11 cellular contexts compared by ENCODE assay signal in genomic region chr21:14763695-14764064, GRCh38.
DNase-seq lines count a peak whose midpoint lies in the region; ATAC-seq lines count a peak whose summit lies in the region.
"Had no signal": no experiment of that assay in that cellular context is flagged by ENCODE, and none has a peak within 500 bp of the region (broad histone marks: within the 10 kb centered on the region; RNA-seq: fewer than 3 reads in every experiment).

No MANE protein-coding gene starts in this region.

- H3K27ac ChIP-seq in angular gyrus (ENCODE audit: low read depth, low read length) = peak overlapping the region; percentile 37
- no peak overlapping the region for H3K27ac ChIP-seq in neuronal stem cell (replicated peaks; ENCODE audit: low read length)

- H3K36me3 ChIP-seq in neuronal stem cell (replicated peaks in 1 of 2; ENCODE audit: control insufficient read depth in 2 of 2, insufficient read depth in 2 of 2, low read length in 2 of 2) = no peaks in the 10 kb centered on the region

- DNase-seq in islet precursor cell (no peak), OCI-M1 (lab: John Stamatoyannopoulos, UW) (no peak), neuronal stem cell (ENCODE audit: low spot score) (no peak)
- DNase-seq in activated CD4-positive, alpha-beta T cell treated with anti-CD3 and anti-CD28 coated beads for 4 hours = no peak
- DNase-seq: COR-L47, NCI-H510A treated with DMSO at 0.1 percent for 48 hours, SW 1271 had no signal

- no peak overlapping the region for H2AK5ac ChIP-seq in neuronal stem cell (ENCODE audit: low read depth, low read length)

- no CpG with 5 or more reads among the region's 4 CpGs for WGBS in neuronal stem cell (ENCODE audit: extremely low coverage in 2 of 2, insufficient read length in 2 of 2, insufficient replicate concordance in 1 of 2), 2 donors

- no peak overlapping the region for H2BK120ac ChIP-seq in neuronal stem cell (ENCODE audit: low read depth, low read length)

- no peak overlapping the region for H2AFZ ChIP-seq in neuronal stem cell (ENCODE audit: low read length)

- no peaks in the 10 kb centered on the region for H3K79me1 ChIP-seq in neuronal stem cell (ENCODE audit: low read depth, low read length)

- H3K4ac ChIP-seq in neuronal stem cell (ENCODE audit: low read length) = no peak overlapping the region

- no peak overlapping the region for H2BK5ac ChIP-seq in neuronal stem cell (ENCODE audit: low read length)

- H2BK15ac ChIP-seq in neuronal stem cell (ENCODE audit: low read length) = no peak overlapping the region

- H3K18ac ChIP-seq in neuronal stem cell (ENCODE audit: low read length) = no peak overlapping the region

- H3K4me1 ChIP-seq in neuronal stem cell (ENCODE audit: control insufficient read depth in 2 of 2, insufficient read depth in 1 of 2, low read depth in 1 of 2, low read length in 2 of 2) = no peaks in the 10 kb centered on the region

- no peak overlapping the region for H3K9ac ChIP-seq in neuronal stem cell (ENCODE audit: low read depth, low read length, poor library complexity)

- H3K27me3 ChIP-seq in neuronal stem cell (ENCODE audit: control insufficient read depth in 3 of 3, insufficient read depth in 3 of 3, low read depth in 1 of 3, low read length in 3 of 3) = no peaks in the 10 kb centered on the region

- H3K4me3 ChIP-seq in neuronal stem cell (ENCODE audit: low read length in 2 of 2) = no peak overlapping the region

- no peak overlapping the region for H3K23ac ChIP-seq in neuronal stem cell (ENCODE audit: low read depth, low read length, poor library complexity)

- H3K9me3 ChIP-seq in neuronal stem cell (replicated peaks in 1 of 2; ENCODE audit: control insufficient read depth in 2 of 2, insufficient read depth in 1 of 2, low read depth in 1 of 2, low read length in 2 of 2) = no peaks in the 10 kb centered on the region

- H4K91ac ChIP-seq in neuronal stem cell (ENCODE audit: low read depth, low read length, poor library complexity) = no peak overlapping the region

- no peak overlapping the region for H2BK12ac ChIP-seq in neuronal stem cell (ENCODE audit: low read length)

- H3K14ac ChIP-seq in neuronal stem cell (ENCODE audit: low read length) = no peak overlapping the region

- H4K8ac ChIP-seq in neuronal stem cell (ENCODE audit: low read depth, low read length) = no peak overlapping the region

- ATAC-seq in GM18517 (IDR thresholded peaks at IDR 0.05; ENCODE audit: unreplicated experiment) (peak; percentile 18), GM21529 (IDR thresholded peaks at IDR 0.05; ENCODE audit: unreplicated experiment) (peak; percentile 6), HG03103 (IDR thresholded peaks at IDR 0.05; ENCODE audit: low read depth, unreplicated experiment) (peak; percentile 10)

- H3K4me2 ChIP-seq in neuronal stem cell (ENCODE audit: insufficient read depth, low read length, poor library complexity, severe bottlenecking) = no peak overlapping the region
